Comparison of ENCODE assay signal across 8 cellular contexts in the genomic region with DNA sequence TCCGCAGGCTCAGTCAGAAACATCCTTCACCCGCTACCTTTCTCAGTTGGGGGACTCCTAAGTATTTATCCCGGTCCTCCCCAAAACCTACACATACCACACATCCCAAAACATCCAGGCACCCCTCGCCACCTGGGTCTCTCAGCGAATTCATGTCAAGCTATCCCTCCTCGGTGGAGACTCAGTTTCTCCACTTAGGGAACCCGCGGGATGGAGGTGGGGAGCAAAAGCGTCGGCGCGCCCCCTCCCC. TPM values are rescaled to one million over a fixed set of nuclear protein-coding genes. Genes with fewer than 3 reads are reported as not detected.
A peak's percentile ranks its signal among the peaks of the same experiment; 100 is the strongest.
DNase-seq lines count a peak whose midpoint lies in the region; ATAC-seq, FAIRE-seq and TF ChIP-seq lines count a peak whose summit lies in the region.

No MANE protein-coding gene starts in this region.

- H2AFZ ChIP-seq in MM.1S (ENCODE audit: low read length): peak overlapping the region; percentile 78
- H2AFZ ChIP-seq in neural progenitor cell (replicated peaks): no peak overlapping the region

- H3K4me1 Mint-ChIP-seq in Calu3 (ENCODE audit: low read depth, unreplicated experiment) (peaks cover 49% of the 10 kb centered on the region), neural progenitor cell (peaks cover 28% of the 10 kb centered on the region)

- peaks cover 66% of the 10 kb centered on the region for H3K36me3 Mint-ChIP-seq in Calu3 (ENCODE audit: insufficient read depth, unreplicated experiment)
- H3K36me3 Mint-ChIP-seq in neural progenitor cell: no peaks in the 10 kb centered on the region

- intact Hi-C loops in Calu3 (cut with micrococcal nuclease; ENCODE audit: unreplicated experiment): loop anchor here (1.0 to 10.0 kb wide), 2 partner anchors 27 to 53 kb away; a partner anchor contains a TSS

- DNase-seq in Calu3 (no peak), MM.1S (no peak), neural progenitor cell (ENCODE audit: low spot score) (no peak), H54 (ENCODE audit: insufficient read length, low spot score) (no peak)

- no peaks in the 10 kb centered on the region for H3K9me3 ChIP-seq in MM.1S (replicated peaks; ENCODE audit: insufficient read depth, low read length)
- no peaks in the 10 kb centered on the region for H3K9me3 ChIP-seq in ectodermal cell (ENCODE audit: control insufficient read depth, low read length)
- no peaks in the 10 kb centered on the region for H3K9me3 ChIP-seq in neural progenitor cell (ENCODE audit: low read depth)

- H3K27ac Mint-ChIP-seq in Calu3 (ENCODE audit: unreplicated experiment): peak overlapping the region; percentile 93
- H3K27ac Mint-ChIP-seq in neural progenitor cell: peak overlapping the region; percentile 60

- WGBS in ectodermal cell, 2 experiments: 1% methylated on average over 12 of the region's 12 CpGs

- no peaks in the 10 kb centered on the region for H3K27me3 ChIP-seq in MM.1S (replicated peaks; ENCODE audit: insufficient read depth, low read length)
- no peaks in the 10 kb centered on the region for H3K27me3 ChIP-seq in ectodermal cell (ENCODE audit: control insufficient read depth, insufficient read depth, low read length, poor library complexity, severe bottlenecking)
- no peaks in the 10 kb centered on the region for H3K27me3 ChIP-seq in neural progenitor cell

- CTCF ChIA-PET in Calu3 (lab: Charles Lee): interaction anchor here (0.6 to 0.9 kb wide), 5 partner anchors 9 to 138 kb away, joined by 3 to 5 read pairs (median 3); a partner anchor contains a TSS

- TF ChIP-seq POLR2A in H54 (IDR thresholded peaks at IDR 0.05; ENCODE audit: low read depth, low read length): no peak

- H3K9me2 ChIP-seq in MM.1S (replicated peaks; ENCODE audit: insufficient read depth, low read length): no peaks in the 10 kb centered on the region

- ATAC-seq in HG03025 (IDR thresholded peaks at IDR 0.05; ENCODE audit: low FRiP score, unreplicated experiment) (no peak), HG03280 (IDR thresholded peaks at IDR 0.05; ENCODE audit: unreplicated experiment) (no peak), HG02970 (IDR thresholded peaks at IDR 0.05; ENCODE audit: low FRiP score, unreplicated experiment) (no peak)

- TF ChIP-seq CTCF in Calu3 (IDR thresholded peaks at IDR 0.05; ENCODE audit: unreplicated experiment): no peak
- TF ChIP-seq CTCF in MM.1S (IDR thresholded peaks at IDR 0.05; ENCODE audit: low read length): no peak
- TF ChIP-seq CTCF in neural progenitor cell (IDR thresholded peaks at IDR 0.05): no peak

- no peak for FAIRE-seq in H54 (lab: Jason Lieb, UNC)

- H3K4me1 ChIP-seq in MM.1S (ENCODE audit: low read length): peaks cover 23% of the 10 kb centered on the region
- H3K4me1 ChIP-seq in ectodermal cell (ENCODE audit: control insufficient read depth, insufficient read depth, low read length): peaks cover 10% of the 10 kb centered on the region
- H3K4me1 ChIP-seq in neural progenitor cell: peaks cover 20% of the 10 kb centered on the region

- peak overlapping the region; percentile 77 for H3K4me3 ChIP-seq in MM.1S (ENCODE audit: low read length)
- peak overlapping the region; percentile 55 for H3K4me3 ChIP-seq in ectodermal cell (ENCODE audit: insufficient read depth, low read depth, low read length)
- peak overlapping the region; percentile 72 for H3K4me3 ChIP-seq in neural progenitor cell

- H3K4me2 ChIP-seq in MM.1S (ENCODE audit: low read depth, low read length) (peak overlapping the region; percentile 90), neural progenitor cell (peak overlapping the region; percentile 82)

- no peaks in the 10 kb centered on the region for H4K20me1 ChIP-seq in MM.1S (ENCODE audit: insufficient read depth, low read length)
- H4K20me1 ChIP-seq in neural progenitor cell (ENCODE audit: low read depth): no peaks in the 10 kb centered on the region

- H3K27ac ChIP-seq in MM.1S (ENCODE audit: low read length) (peak overlapping the region; percentile 95), ectodermal cell (ENCODE audit: insufficient read depth, low read depth, low read length, poor library complexity, severe bottlenecking) (peak overlapping the region; percentile 80), neural progenitor cell (no peak overlapping the region)

- H3K27me3 Mint-ChIP-seq in Calu3 (ENCODE audit: unreplicated experiment): no peaks in the 10 kb centered on the region
- peaks cover 3% of the 10 kb centered on the region for H3K27me3 Mint-ChIP-seq in neural progenitor cell (ENCODE audit: insufficient read depth, low read depth)

- H3K79me2 ChIP-seq in MM.1S (ENCODE audit: low read length) (peaks cover 38% of the 10 kb centered on the region), neural progenitor cell (ENCODE audit: low read depth) (peaks cover 30% of the 10 kb centered on the region)

- H3K36me3 ChIP-seq in MM.1S (replicated peaks; ENCODE audit: insufficient read depth, low read length) (no peaks in the 10 kb centered on the region), ectodermal cell (ENCODE audit: control insufficient read depth, insufficient read depth, low read length) (no peaks in the 10 kb centered on the region), neural progenitor cell (no peaks in the 10 kb centered on the region)

- no peaks in the 10 kb centered on the region for H3K9me3 Mint-ChIP-seq in Calu3 (ENCODE audit: low read depth, unreplicated experiment)
- peaks cover 2% of the 10 kb centered on the region for H3K9me3 Mint-ChIP-seq in neural progenitor cell

- H3K9ac ChIP-seq in MM.1S (ENCODE audit: low read length): peak overlapping the region; percentile 93
- H3K9ac ChIP-seq in neural progenitor cell: no peak overlapping the region

- peaks cover 61% of the 10 kb centered on the region for H3F3A ChIP-seq in MM.1S (ENCODE audit: insufficient read depth, low read length)
- H3F3A ChIP-seq in neural progenitor cell (ENCODE audit: low read depth): peaks cover 43% of the 10 kb centered on the region

- no TSS peak for BruUV-seq in Calu3 (replicated peaks; lab: Mats Ljungman, UMichigan)

- H3K4me3 Mint-ChIP-seq in Calu3 (ENCODE audit: low read depth, unreplicated experiment): peak overlapping the region; percentile 94
- H3K4me3 Mint-ChIP-seq in neural progenitor cell: peak overlapping the region; percentile 89

RNA-seq across cellular contexts. Expression of a gene that starts 1.2 kb away (rescaled TPM):
- total RNA-seq in Calu3 (2022): 64.7 and 64.9 TPM in 2 replicates
- 11.4 TPM for polyA plus RNA-seq in ectodermal cell (2013, experiment 1 of 4)
- 14.4 TPM for polyA plus RNA-seq in ectodermal cell (2013, experiment 2 of 4)
- 8.2 TPM for polyA plus RNA-seq in ectodermal cell (2013, experiment 3 of 4)
- 11.1 TPM for polyA plus RNA-seq in ectodermal cell (2013, experiment 4 of 4)
- 4.7 and 15.7 TPM in 2 replicates for total RNA-seq in neural progenitor cell (ENCODE audit: low replicate concordance)

RNA-seq across cellular contexts. Expression of a gene that starts 8.0 kb away (rescaled TPM):
- total RNA-seq in Calu3 (2022) (1.1 and 1.5 TPM in 2 replicates), neural progenitor cell (ENCODE audit: low replicate concordance) (not detected in 2 replicates)
- polyA plus RNA-seq in ectodermal cell (2013, experiment 1 of 4): not detected
- polyA plus RNA-seq in ectodermal cell (2013, experiment 2 of 4): not detected
- 0.59 TPM for polyA plus RNA-seq in ectodermal cell (2013, experiment 3 of 4)
- polyA plus RNA-seq in ectodermal cell (2013, experiment 4 of 4): 0.49 TPM

RNA-seq across cellular contexts. Expression of a gene that starts 18.2 kb away (rescaled TPM):
- total RNA-seq in Calu3 (2022) (74.3 and 75.1 TPM in 2 replicates), neural progenitor cell (ENCODE audit: low replicate concordance) (19.3 and 47.4 TPM in 2 replicates)
- polyA plus RNA-seq in ectodermal cell (2013, experiment 1 of 4): 59.1 TPM
- polyA plus RNA-seq in ectodermal cell (2013, experiment 2 of 4): 69.3 TPM
- 50.1 TPM for polyA plus RNA-seq in ectodermal cell (2013, experiment 3 of 4)
- 56.7 TPM for polyA plus RNA-seq in ectodermal cell (2013, experiment 4 of 4)

RNA-seq across cellular contexts. Expression of a gene that starts 26.9 kb away (rescaled TPM):
- total RNA-seq in Calu3 (2022): 182 and 230 TPM in 2 replicates
- polyA plus RNA-seq in ectodermal cell (2013, experiment 1 of 4): 267 TPM
- polyA plus RNA-seq in ectodermal cell (2013, experiment 2 of 4): 261 TPM
- polyA plus RNA-seq in ectodermal cell (2013, experiment 3 of 4): 286 TPM
- 304 TPM for polyA plus RNA-seq in ectodermal cell (2013, experiment 4 of 4)
- total RNA-seq in neural progenitor cell (ENCODE audit: low replicate concordance): 210 and 297 TPM in 2 replicates

RNA-seq across cellular contexts. Expression of a gene that starts 30.8 kb away (rescaled TPM):
- total RNA-seq in Calu3 (2022) (73.5 and 77.5 TPM in 2 replicates), neural progenitor cell (ENCODE audit: low replicate concordance) (69.0 and 86.5 TPM in 2 replicates)
- polyA plus RNA-seq in ectodermal cell (2013, experiment 1 of 4): 185 TPM
- 176 TPM for polyA plus RNA-seq in ectodermal cell (2013, experiment 2 of 4)
- polyA plus RNA-seq in ectodermal cell (2013, experiment 3 of 4): 110 TPM
- 131 TPM for polyA plus RNA-seq in ectodermal cell (2013, experiment 4 of 4)
